ENCODE assay signal across 8 cellular contexts in genomic region chr5:132829742-132830435, GRCh38. TPM values are rescaled to one million over a fixed set of nuclear protein-coding genes. Genes with fewer than 3 reads are reported as not detected.
DNase-seq lines count a peak whose midpoint lies in the region; ATAC-seq and TF ChIP-seq lines count a peak whose summit lies in the region.

No MANE protein-coding gene starts in this region.

- no peak overlapping the region for H2AFZ ChIP-seq in OCI-LY1 (ENCODE audit: low read length)

- 2 to 3% methylated on average over 70 to 75 of the region's 75 CpGs for WGBS in esophagus, 2 donors

- H4K20me1 ChIP-seq in OCI-LY1 (ENCODE audit: insufficient read depth, low read length) = no peaks in the 10 kb centered on the region

- H3K9ac ChIP-seq in OCI-LY1 (ENCODE audit: low read length) = peak overlapping the region; percentile 74

- H3K27ac Mint-ChIP-seq in CD14-positive monocyte = peak overlapping the region; percentile 75 to 92 (median 81)
- H3K27ac Mint-ChIP-seq in stimulated activated naive B cell treated with anti-CD40 and anti-IgM and Interleukin-4, amounts not matched to agents 10 μg/mL and 1 μg/mL and 100 μg/mL, for 72 hours = peak overlapping the region; percentile 93

- ATAC-seq in GM19351 (IDR thresholded peaks at IDR 0.05; ENCODE audit: unreplicated experiment) (peak; percentile 72), HG03469 (IDR thresholded peaks at IDR 0.05; ENCODE audit: unreplicated experiment) (peak; percentile 37)
- ATAC-seq in stimulated activated naive B cell treated with anti-CD40 and anti-IgM and Interleukin-4, amounts not matched to agents 10 μg/mL and 1 μg/mL and 100 μg/mL, for 72 hours (replicated peaks) = peak; percentile 87 to 88

- TF ChIP-seq CTCF in CD14-positive monocyte (IDR thresholded peaks at IDR 0.05) (peak; percentile 94), OCI-LY1 (IDR thresholded peaks at IDR 0.05; ENCODE audit: low read length) (peak; percentile 76)

- H3K27me3 ChIP-seq in OCI-LY1 (ENCODE audit: insufficient read depth, low read length) (0 out of 2 replicates have a peak, but pooled peaks cover 5% of the 10 kb centered on the region), esophagus (ENCODE audit: control insufficient read depth in 1 of 2, insufficient read depth in 2 of 2, low read length in 2 of 2) (no peaks in the 10 kb centered on the region)

- H3K36me3 ChIP-seq in OCI-LY1 (ENCODE audit: insufficient read depth, low read length) (no peaks in the 10 kb centered on the region), esophagus (ENCODE audit: control insufficient read depth in 2 of 2, insufficient read depth in 2 of 2, low read length in 1 of 2) (peaks cover 0 to under 1% of the 10 kb centered on the region in 2 donors)

- no peak for DNase-seq in CD14-positive monocyte (ENCODE audit: low spot score)
- peak; percentile 71 for DNase-seq in activated T-cell treated with anti-CD3 and anti-CD28 coated beads for 48 hours (ENCODE audit: low read depth)
- DNase-seq in myocyte (ENCODE audit: low read depth) = peak; percentile 69
- DNase-seq in stimulated activated naive B cell treated with anti-CD40 and anti-IgM and Interleukin-4, amounts not matched to agents 10 μg/mL and 1 μg/mL and 100 μg/mL, for 72 hours = peak; percentile 63

- H3K9me2 ChIP-seq in OCI-LY1 (ENCODE audit: low read depth, low read length) = no peaks in the 10 kb centered on the region

- peaks cover 58 to 78% (median 58%) of the 10 kb centered on the region in 3 donors for H3K27me3 Mint-ChIP-seq in CD14-positive monocyte (ENCODE audit: low read depth in 3 of 3)
- H3K27me3 Mint-ChIP-seq in stimulated activated naive B cell treated with anti-CD40 and anti-IgM and Interleukin-4, amounts not matched to agents 10 μg/mL and 1 μg/mL and 100 μg/mL, for 72 hours = peaks cover 40 to 54% of the 10 kb centered on the region in 2 donors

- peak overlapping the region; percentile 91 for H3K4me2 ChIP-seq in OCI-LY1 (ENCODE audit: low read length)

- H3K27ac ChIP-seq in OCI-LY1 (ENCODE audit: low read depth, low read length, poor library complexity, severe bottlenecking) (no peak overlapping the region), esophagus (ENCODE audit: low read depth in 2 of 2, low read length in 1 of 2) (peak overlapping the region; percentile 46 to 74)

- intact Hi-C loops in CD14-positive monocyte (cut with micrococcal nuclease) = loop anchor here (2.0 to 10.0 kb wide), 3 partner anchors 51 to 325 kb away; no protein-coding TSS in a partner anchor

- H3K4me1 ChIP-seq in OCI-LY1 (ENCODE audit: insufficient read depth, low read length, severe bottlenecking) (peaks cover 5% of the 10 kb centered on the region), esophagus (ENCODE audit: control insufficient read depth in 2 of 2, insufficient read depth in 2 of 2, low read length in 1 of 2) (peaks cover 0 to 11% of the 10 kb centered on the region in 2 donors)

- no peaks in the 10 kb centered on the region for H3F3A ChIP-seq in OCI-LY1 (ENCODE audit: insufficient read depth, low read length)

- H3K4me3 Mint-ChIP-seq in CD14-positive monocyte = peak overlapping the region; percentile 91 to 96
- H3K4me3 Mint-ChIP-seq in stimulated activated naive B cell treated with anti-CD40 and anti-IgM and Interleukin-4, amounts not matched to agents 10 μg/mL and 1 μg/mL and 100 μg/mL, for 72 hours = peak overlapping the region; percentile 87 to 93

- H3K4me3 ChIP-seq in OCI-LY1 (ENCODE audit: low read depth, low read length, poor library complexity, severe bottlenecking) = peak overlapping the region; percentile 76
- H3K4me3 ChIP-seq in esophagus (ENCODE audit: low read depth in 1 of 2, low read length in 2 of 2) = peak overlapping the region; percentile 57 to 85

- H3K36me3 Mint-ChIP-seq in CD14-positive monocyte = peaks cover 29 to 35% of the 10 kb centered on the region in 2 donors
- H3K36me3 Mint-ChIP-seq in stimulated activated naive B cell treated with anti-CD40 and anti-IgM and Interleukin-4, amounts not matched to agents 10 μg/mL and 1 μg/mL and 100 μg/mL, for 72 hours = peaks cover 0 to 6% of the 10 kb centered on the region in 2 donors

- no peaks in the 10 kb centered on the region for H3K9me3 ChIP-seq in OCI-LY1 (ENCODE audit: low read length)
- H3K9me3 ChIP-seq in esophagus (ENCODE audit: control insufficient read depth in 2 of 2, insufficient read depth in 1 of 2, low read depth in 1 of 2, low read length in 1 of 2) = peaks cover 0 to 3% of the 10 kb centered on the region in 2 donors

- peaks cover 31% of the 10 kb centered on the region for H3K4me1 Mint-ChIP-seq in CD14-positive monocyte
- peaks cover 9 to 31% of the 10 kb centered on the region in 2 donors for H3K4me1 Mint-ChIP-seq in stimulated activated naive B cell treated with anti-CD40 and anti-IgM and Interleukin-4, amounts not matched to agents 10 μg/mL and 1 μg/mL and 100 μg/mL, for 72 hours

- no peaks in the 10 kb centered on the region for H3K79me2 ChIP-seq in OCI-LY1 (ENCODE audit: insufficient read depth, low read length)

- H3K9me3 Mint-ChIP-seq in CD14-positive monocyte = peaks cover 0 to 20% (median 13%) of the 10 kb centered on the region in 7 donors
- H3K9me3 Mint-ChIP-seq in stimulated activated naive B cell treated with anti-CD40 and anti-IgM and Interleukin-4, amounts not matched to agents 10 μg/mL and 1 μg/mL and 100 μg/mL, for 72 hours = no peaks in the 10 kb centered on the region

RNA-seq across cellular contexts. Expression of gene SHROOM1, which starts 0.6 kb away (rescaled TPM):
- 10 to 100 TPM in 1 of 2 donors, 1 to 10 TPM in 1; 6.4 to 16.1 TPM for polyA plus RNA-seq in CD14-positive monocyte
- polyA plus RNA-seq in esophagus = 1 to 10 TPM; 3.3 to 5.6 TPM
- 7.7 and 10.0 TPM in 2 replicates for total RNA-seq in myocyte
- 5.7 TPM for polyA plus RNA-seq in myocyte (2012)

RNA-seq across cellular contexts. Expression of gene SOWAHA, which starts 16.8 kb away (rescaled TPM):
- polyA plus RNA-seq in CD14-positive monocyte = not detected
- polyA plus RNA-seq in esophagus = under 1 TPM; 0.07 to 0.18 TPM
- 0.11 and 0.36 TPM in 2 replicates for total RNA-seq in myocyte
- 0.03 TPM for polyA plus RNA-seq in myocyte (2012)

RNA-seq across cellular contexts. Expression of gene GDF9, which starts 36.4 kb away (rescaled TPM):
- not detected for polyA plus RNA-seq in CD14-positive monocyte
- under 1 TPM; 0.16 to 0.55 TPM for polyA plus RNA-seq in esophagus
- 0.27 and 0.57 TPM in 2 replicates for total RNA-seq in myocyte
- 0.34 TPM for polyA plus RNA-seq in myocyte (2012)

RNA-seq across cellular contexts. Expression of gene UQCRQ, which starts 36.6 kb away (rescaled TPM):
- polyA plus RNA-seq in CD14-positive monocyte (100 to 1,000 TPM; 879 to 880 TPM), esophagus (100 to 1,000 TPM; 351 to 424 TPM)
- 99.8 and 134 TPM in 2 replicates for total RNA-seq in myocyte
- polyA plus RNA-seq in myocyte (2012) = 511 TPM

RNA-seq across cellular contexts. Expression of gene LEAP2, which starts 43.6 kb away (rescaled TPM):
- under 1 TPM; 0.59 to 0.88 TPM for polyA plus RNA-seq in CD14-positive monocyte
- polyA plus RNA-seq in esophagus = 1 to 10 TPM in 1 of 2 donors, under 1 TPM in 1; 0.73 to 2.2 TPM
- total RNA-seq in myocyte = 0.88 and 1.0 TPM in 2 replicates
- polyA plus RNA-seq in myocyte (2012) = 1.5 TPM

Comparison
In these comparisons a context has a peak if more than half of its experiments do, and no peak if none do; other contexts are left out.
1. ATAC-seq: peak in every context shown above with its lines; median percentile 88 in stimulated activated naive B cell treated with anti-CD40 and anti-IgM and Interleukin-4, amounts not matched to agents 10 μg/mL and 1 μg/mL and 100 μg/mL, for 72 hours; 72 in GM19351; 37 in HG03469.